8 cellular contexts compared by ENCODE assay signal in genomic region chr13:74575729-74576125, GRCh38.
DNase-seq lines count a peak whose midpoint lies in the region; ATAC-seq lines count a peak whose summit lies in the region.

No MANE protein-coding gene starts in this region.

- H3K4me3 Mint-ChIP-seq in stimulated activated effector memory CD8-positive, alpha-beta T cell treated with anti-CD3 and anti-CD28 coated beads, Interleukin-12 subunit alpha, Interleukin-12 subunit beta, amount 100 ng/mL, for 72 hours = peak overlapping the region; percentile 60

- no peaks in the 10 kb centered on the region for H3K36me3 Mint-ChIP-seq in stimulated activated effector memory CD8-positive, alpha-beta T cell treated with anti-CD3 and anti-CD28 coated beads, Interleukin-12 subunit alpha, Interleukin-12 subunit beta, amount 100 ng/mL, for 72 hours

- H3K4me1 Mint-ChIP-seq in stimulated activated effector memory CD8-positive, alpha-beta T cell treated with anti-CD3 and anti-CD28 coated beads, Interleukin-12 subunit alpha, Interleukin-12 subunit beta, amount 100 ng/mL, for 72 hours = peaks cover 16% of the 10 kb centered on the region

- peak; percentile 75 for ATAC-seq in GM19035 (IDR thresholded peaks at IDR 0.05; ENCODE audit: unreplicated experiment)
- ATAC-seq in stimulated activated effector memory CD8-positive, alpha-beta T cell treated with anti-CD3 and anti-CD28 coated beads, Interleukin-12 subunit alpha, Interleukin-12 subunit beta, amount 100 ng/mL, for 72 hours = peak; percentile 90

- H3K27ac Mint-ChIP-seq in stimulated activated effector memory CD8-positive, alpha-beta T cell treated with anti-CD3 and anti-CD28 coated beads, Interleukin-12 subunit alpha, Interleukin-12 subunit beta, amount 100 ng/mL, for 72 hours = no peak overlapping the region

- H3K9me3 Mint-ChIP-seq in stimulated activated effector memory CD8-positive, alpha-beta T cell treated with anti-CD3 and anti-CD28 coated beads, Interleukin-12 subunit alpha, Interleukin-12 subunit beta, amount 100 ng/mL, for 72 hours = no peaks in the 10 kb centered on the region

- DNase-seq in NCI-H226 (peak; percentile 20), fibroblast of peridontal ligament (ENCODE audit: extremely low read depth) (peak; percentile 54), myocyte (ENCODE audit: low read depth) (peak; percentile 82), cortex of kidney (lab: John Stamatoyannopoulos, UW) (no peak), NCI-H1048 (lab: John Stamatoyannopoulos, UW) (no peak)
- peak; percentile 24 for DNase-seq in activated T-helper 9 cell treated with anti-CD3 and anti-CD28 coated beads, Interleukin-2, amount 50 U/mL, for 16 hours (ENCODE audit: low read depth)
- DNase-seq in stimulated activated effector memory CD8-positive, alpha-beta T cell treated with anti-CD3 and anti-CD28 coated beads, Interleukin-12 subunit alpha, Interleukin-12 subunit beta, amount 100 ng/mL, for 72 hours (ENCODE audit: low spot score in 2 of 2) = peak; percentile 9 to 64

Comparison
In these comparisons a context has a peak if more than half of its experiments do, and no peak if none do; other contexts are left out.
1. DNase-seq: peak in NCI-H226 (single experiment), activated T-helper 9 cell treated with anti-CD3 and anti-CD28 coated beads, Interleukin-2, amount 50 U/mL, for 16 hours (single experiment), fibroblast of peridontal ligament (single experiment), myocyte (single experiment) and stimulated activated effector memory CD8-positive, alpha-beta T cell treated with anti-CD3 and anti-CD28 coated beads, Interleukin-12 subunit alpha, Interleukin-12 subunit beta, amount 100 ng/mL, for 72 hours (2 of 2); none in cortex of kidney (single experiment) and NCI-H1048 (single experiment).